Comparison of ENCODE assay signal across 18 cellular contexts in genomic region chr3:124964432-124964831, GRCh38. TPM values are rescaled to one million over a fixed set of nuclear protein-coding genes. Genes with fewer than 3 reads are reported as not detected.
DNase-seq lines count a peak whose midpoint lies in the region; ATAC-seq and TF ChIP-seq lines count a peak whose summit lies in the region.
"Had no signal": no experiment of that assay in that cellular context is flagged by ENCODE, and none has a peak within 500 bp of the region (broad histone marks: within the 10 kb centered on the region; RNA-seq: fewer than 3 reads in every experiment).

No MANE protein-coding gene starts in this region.

- H3K4me2 ChIP-seq in fibroblast of lung (ENCODE audit: extremely low read depth, insufficient read depth, low read length) = no peak overlapping the region
- H3K4me2 ChIP-seq: smooth muscle cell had no signal

- peaks cover 11% of the 10 kb centered on the region for H3K4me1 ChIP-seq in Panc1 (ENCODE audit: control insufficient read depth, insufficient read depth, low read length)
- H3K4me1 ChIP-seq in fibroblast of lung (ENCODE audit: control insufficient read depth, extremely low read depth, insufficient read depth, low read length) = peaks cover 4% of the 10 kb centered on the region
- H3K4me1 ChIP-seq: suprapubic skin had no signal

- intact Hi-C loops in activated CD8-positive, alpha-beta T cell treated with anti-CD3 and anti-CD28 coated beads for 36 hours (cut with micrococcal nuclease) = no loop called here
- intact Hi-C loops in Panc1 (cut with micrococcal nuclease; ENCODE audit: unreplicated experiment) = no loop called here

- CTCF ChIA-PET in activated CD8-positive, alpha-beta T cell treated with anti-CD3 and anti-CD28 coated beads for 36 hours (lab: Charles Lee) = no interaction called here
- CTCF ChIA-PET in activated CD8-positive, alpha-beta T cell treated with anti-CD3 and anti-CD28 coated beads, Interleukin-2, amount 10 ng/mL, durations not matched to agents 7 days and 5 days (lab: Charles Lee) = no interaction called here
- CTCF ChIA-PET in Panc1 (lab: Charles Lee) = interaction anchor here (1.1 kb wide), 1 partner anchor 35 kb away, joined by 3 read pairs; no protein-coding TSS in a partner anchor

- H3K27ac Mint-ChIP-seq in activated CD8-positive, alpha-beta T cell treated with anti-CD3 and anti-CD28 coated beads for 36 hours = no peak overlapping the region
- H3K27ac Mint-ChIP-seq in activated CD8-positive, alpha-beta T cell treated with anti-CD3 and anti-CD28 coated beads, Interleukin-2, amount 10 ng/mL, durations not matched to agents 7 days and 5 days = no peak overlapping the region

- no peak overlapping the region for H2AFZ ChIP-seq in fibroblast of lung (ENCODE audit: low read length)

- no peaks in the 10 kb centered on the region for H3K9me3 Mint-ChIP-seq in activated CD8-positive, alpha-beta T cell treated with anti-CD3 and anti-CD28 coated beads for 36 hours
- H3K9me3 Mint-ChIP-seq in activated CD8-positive, alpha-beta T cell treated with anti-CD3 and anti-CD28 coated beads, Interleukin-2, amount 10 ng/mL, durations not matched to agents 7 days and 5 days (ENCODE audit: insufficient read depth) = no peaks in the 10 kb centered on the region
- H3K9me3 Mint-ChIP-seq: CD4-positive, alpha-beta memory T cell; natural killer cell had no signal

- no peaks in the 10 kb centered on the region for H4K20me1 ChIP-seq in fibroblast of lung (ENCODE audit: control insufficient read depth, extremely low read depth, insufficient read depth, low read length)

- BruUV-seq in Panc1 (replicated peaks; lab: Mats Ljungman, UMichigan) = no TSS peak

- no peak for DNase-seq in activated CD8-positive, alpha-beta T cell treated with anti-CD3 and anti-CD28 coated beads for 36 hours
- no peak for DNase-seq in activated CD8-positive, alpha-beta T cell treated with anti-CD3 and anti-CD28 coated beads, Interleukin-2, amount 10 ng/mL, durations not matched to agents 7 days and 5 days
- DNase-seq in Panc1 (ENCODE audit: low read depth, low spot score) (no peak), fibroblast of lung (ENCODE audit: low read depth in 2 of 2) (peak; percentile 69 to 75), skeletal muscle cell (ENCODE audit: low read depth) (peak; percentile 75), ACHN (no peak), GM10266 (ENCODE audit: extremely low spot score) (no peak)
- DNase-seq: activated effector memory CD4-positive, alpha-beta T cell treated with anti-CD3 and anti-CD28 coated beads, Interleukin-2, amount 50 U/mL, for 16 hours; CD4-positive, alpha-beta memory T cell; DND-41; erythroblast; heart left ventricle; natural killer cell; NCI-H1436; stimulated activated CD8-positive, alpha-beta memory T cell treated with anti-CD3 and anti-CD28 coated beads, Interleukin-4, amount 100 ng/mL, for 48 hours had no signal

- H3K36me3 Mint-ChIP-seq in activated CD8-positive, alpha-beta T cell treated with anti-CD3 and anti-CD28 coated beads for 36 hours (ENCODE audit: low read depth) = peaks cover 3% of the 10 kb centered on the region
- peaks cover 15% of the 10 kb centered on the region for H3K36me3 Mint-ChIP-seq in activated CD8-positive, alpha-beta T cell treated with anti-CD3 and anti-CD28 coated beads, Interleukin-2, amount 10 ng/mL, durations not matched to agents 7 days and 5 days (ENCODE audit: low read depth)
- H3K36me3 Mint-ChIP-seq: natural killer cell had no signal

- peaks cover 5% of the 10 kb centered on the region for H3K4me1 Mint-ChIP-seq in activated CD8-positive, alpha-beta T cell treated with anti-CD3 and anti-CD28 coated beads for 36 hours (ENCODE audit: low read depth)
- peaks cover 7% of the 10 kb centered on the region for H3K4me1 Mint-ChIP-seq in activated CD8-positive, alpha-beta T cell treated with anti-CD3 and anti-CD28 coated beads, Interleukin-2, amount 10 ng/mL, durations not matched to agents 7 days and 5 days (ENCODE audit: low read depth)
- H3K4me1 Mint-ChIP-seq: CD4-positive, alpha-beta memory T cell had no signal

- no peak overlapping the region for H3K9ac ChIP-seq in fibroblast of lung (ENCODE audit: insufficient read depth, low read length)

- H3K4me3 ChIP-seq in Panc1 (ENCODE audit: low read depth in 2 of 2, low read length in 2 of 2) (no peak overlapping the region), fibroblast of lung (replicated peaks in 1 of 4; ENCODE audit: control extremely low read depth in 1 of 4, insufficient read depth in 1 of 4, low read depth in 3 of 4, low read length in 4 of 4) (no peak overlapping the region), skeletal muscle cell (ENCODE audit: low read depth, low read length) (no peak overlapping the region)
- H3K4me3 ChIP-seq: heart left ventricle, smooth muscle cell, suprapubic skin had no signal

- H3K27ac ChIP-seq in Panc1 (ENCODE audit: low read length) = peak overlapping the region; percentile 5; the same call in 1 of the 2 replicates
- H3K27ac ChIP-seq in fibroblast of lung (ENCODE audit: insufficient read depth, low read length) = no peak overlapping the region
- H3K27ac ChIP-seq: suprapubic skin had no signal

- in situ Hi-C loops in Panc1 (cut with HindIII; ENCODE audit: low pct_unique_long_range_greater_than_20kb, low sequenced_read_pairs) (no loop called here), ACHN (cut with HindIII; ENCODE audit: low pct_ligation_motif_present, low pct_unique_long_range_greater_than_20kb, low sequenced_read_pairs) (no loop called here)

- H3K79me2 ChIP-seq in fibroblast of lung (ENCODE audit: control insufficient read depth, insufficient read depth, low read length) = no peaks in the 10 kb centered on the region

- peaks cover 2% of the 10 kb centered on the region for H3K27me3 Mint-ChIP-seq in activated CD8-positive, alpha-beta T cell treated with anti-CD3 and anti-CD28 coated beads for 36 hours
- H3K27me3 Mint-ChIP-seq in activated CD8-positive, alpha-beta T cell treated with anti-CD3 and anti-CD28 coated beads, Interleukin-2, amount 10 ng/mL, durations not matched to agents 7 days and 5 days (ENCODE audit: low read depth) = peaks cover 15% of the 10 kb centered on the region
- H3K27me3 Mint-ChIP-seq: CD4-positive, alpha-beta memory T cell had no signal

- H3K36me3 ChIP-seq in Panc1 (ENCODE audit: control insufficient read depth, insufficient read depth, low read length) (no peaks in the 10 kb centered on the region), fibroblast of lung (ENCODE audit: control insufficient read depth, insufficient read depth, low read length) (peaks cover 16% of the 10 kb centered on the region)

- POLR2A ChIA-PET in activated CD8-positive, alpha-beta T cell treated with anti-CD3 and anti-CD28 coated beads for 36 hours (lab: Charles Lee) = no interaction called here
- POLR2A ChIA-PET in activated CD8-positive, alpha-beta T cell treated with anti-CD3 and anti-CD28 coated beads, Interleukin-2, amount 10 ng/mL, durations not matched to agents 7 days and 5 days (lab: Charles Lee) = no interaction called here
- POLR2A ChIA-PET in Panc1 (lab: Charles Lee) = no interaction called here

- H3K4me3 Mint-ChIP-seq in activated CD8-positive, alpha-beta T cell treated with anti-CD3 and anti-CD28 coated beads for 36 hours = no peak overlapping the region
- H3K4me3 Mint-ChIP-seq in activated CD8-positive, alpha-beta T cell treated with anti-CD3 and anti-CD28 coated beads, Interleukin-2, amount 10 ng/mL, durations not matched to agents 7 days and 5 days = no peak overlapping the region
- H3K4me3 Mint-ChIP-seq: CD4-positive, alpha-beta memory T cell; natural killer cell had no signal

- H3K27me3 ChIP-seq in Panc1 (ENCODE audit: control insufficient read depth, insufficient read depth, low read length) (no peaks in the 10 kb centered on the region), fibroblast of lung (ENCODE audit: control insufficient read depth, insufficient read depth, low read length) (no peaks in the 10 kb centered on the region)
- H3K27me3 ChIP-seq: heart left ventricle, suprapubic skin had no signal

- no peaks in the 10 kb centered on the region for H3K9me3 ChIP-seq in Panc1 (ENCODE audit: control insufficient read depth, insufficient read depth, low read depth, low read length)
- no peaks in the 10 kb centered on the region for H3K9me3 ChIP-seq in fibroblast of lung (ENCODE audit: control insufficient read depth, insufficient read depth, low read depth, low read length)
- H3K9me3 ChIP-seq: heart left ventricle, suprapubic skin had no signal

- no peak for TF ChIP-seq CTCF in activated CD8-positive, alpha-beta T cell treated with anti-CD3 and anti-CD28 coated beads for 36 hours (IDR thresholded peaks at IDR 0.05)
- TF ChIP-seq CTCF in Panc1 (IDR thresholded peaks at IDR 0.05) (no peak), fibroblast of lung (conservative IDR thresholded peaks at IDR 0.05 in 1 of 2, IDR thresholded peaks at IDR 0.05 in 1 of 2; ENCODE audit: low read depth in 1 of 2, low read length in 2 of 2) (no peak), GM10266 (IDR thresholded peaks at IDR 0.05; ENCODE audit: control insufficient read depth, insufficient read depth, low read depth, missing control alignments) (no peak)

- peak; percentile 42 for ATAC-seq in activated CD8-positive, alpha-beta T cell treated with anti-CD3 and anti-CD28 coated beads for 36 hours
- no peak for ATAC-seq in activated CD8-positive, alpha-beta T cell treated with anti-CD3 and anti-CD28 coated beads, Interleukin-2, amount 10 ng/mL, durations not matched to agents 7 days and 5 days
- ATAC-seq in Panc1 (no peak), HG02798 (IDR thresholded peaks at IDR 0.05; ENCODE audit: poor library complexity, unreplicated experiment) (no peak)
- ATAC-seq: natural killer cell had no signal

RNA-seq across cellular contexts. Expression of gene MUC13, which starts 29.9 kb away (rescaled TPM):
- total RNA-seq in activated CD8-positive, alpha-beta T cell treated with anti-CD3 and anti-CD28 coated beads for 36 hours = not detected
- not detected for total RNA-seq in activated CD8-positive, alpha-beta T cell treated with anti-CD3 and anti-CD28 coated beads, Interleukin-2, amount 10 ng/mL, durations not matched to agents 7 days and 5 days
- total RNA-seq in Panc1 (2021; ENCODE audit: unreplicated experiment) (0.13 TPM), fibroblast of lung (under 0.01 TPM in 1 of 2 replicates, not detected in the other)
- polyA plus RNA-seq in Panc1 (2012; ENCODE audit: insufficient read length) = not detected
- polyA plus RNA-seq in fibroblast of lung = not detected in 2 replicates
- polyA plus RNA-seq in fibroblast of lung (2012) = not detected in 2 replicates
- not detected in 2 replicates for polyA minus RNA-seq in fibroblast of lung (ENCODE audit: low replicate concordance)
- total RNA-seq: CD4-positive, alpha-beta memory T cell had no signal
- polyA plus RNA-seq: CD4-positive, alpha-beta memory T cell; smooth muscle cell had no signal

Comparison
In these comparisons a context has a peak if more than half of its experiments do, and no peak if none do; other contexts are left out.
1. DNase-seq: peak in fibroblast of lung (2 of 2) and skeletal muscle cell (single experiment); none in activated CD8-positive, alpha-beta T cell treated with anti-CD3 and anti-CD28 coated beads for 36 hours (single experiment), activated CD8-positive, alpha-beta T cell treated with anti-CD3 and anti-CD28 coated beads, Interleukin-2, amount 10 ng/mL, durations not matched to agents 7 days and 5 days (single experiment), Panc1 (single experiment), ACHN (single experiment) and GM10266 (single experiment).